8 cellular contexts compared by ENCODE assay signal in the genomic region with DNA sequence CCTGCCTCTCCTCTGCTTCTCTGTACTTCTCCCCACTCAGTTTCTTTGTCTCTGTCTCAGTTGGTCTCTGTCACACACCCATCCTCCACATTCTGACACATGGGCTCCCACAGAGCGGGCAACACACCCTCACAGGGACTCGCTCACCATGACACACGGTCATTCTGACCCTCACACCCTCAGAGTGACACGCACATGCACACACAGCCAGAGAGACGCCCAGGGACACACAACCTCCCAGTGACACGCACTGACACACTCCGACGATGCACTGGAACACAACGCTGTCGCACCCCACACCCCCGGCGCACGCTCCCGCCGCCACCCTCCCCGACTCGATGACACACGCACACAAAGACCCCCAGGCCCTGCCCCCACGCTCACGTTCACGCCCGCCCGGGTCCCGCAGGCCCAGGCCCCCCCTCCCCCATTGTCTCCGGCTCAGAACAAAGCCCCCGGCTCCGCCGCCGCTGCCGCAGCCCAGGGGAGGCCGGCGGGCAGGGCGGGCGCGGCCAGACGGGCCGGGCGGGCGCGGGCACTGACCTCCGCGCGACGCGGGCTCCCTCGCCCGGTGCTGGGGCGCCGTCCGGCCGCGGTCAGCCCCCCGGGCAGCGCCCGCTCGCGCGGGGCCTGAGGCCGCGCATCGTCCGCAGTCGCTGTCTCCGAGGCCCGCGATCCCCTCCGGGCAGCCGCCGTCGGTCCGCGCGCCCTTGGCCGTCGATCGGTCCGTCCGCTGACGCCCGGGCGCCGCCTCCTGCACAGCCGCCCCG. TPM values are rescaled to one million over a fixed set of nuclear protein-coding genes. Genes with fewer than 3 reads are reported as not detected.
A peak's percentile ranks its signal among the peaks of the same experiment; 100 is the strongest.
DNase-seq lines count a peak whose midpoint lies in the region; ATAC-seq and TF ChIP-seq lines count a peak whose summit lies in the region.

No MANE protein-coding gene starts in this region.

- POLR2A ChIA-PET in activated CD8-positive, alpha-beta T cell treated with anti-CD3 and anti-CD28 coated beads, Interleukin-2, amount 10 ng/mL, durations not matched to agents 7 days and 5 days (lab: Charles Lee), result no interaction called here

- TF ChIP-seq CTCF in GM12875 (IDR thresholded peaks at IDR 0.05; ENCODE audit: borderline replicate concordance, insufficient read depth, low read depth, low read length) (no peak), cardiac muscle cell (IDR thresholded peaks at IDR 0.05; ENCODE audit: low read depth, low read length) (no peak)

- no peaks in the 10 kb centered on the region for H3K9me3 ChIP-seq in cardiac muscle cell (ENCODE audit: low read depth)

- intact Hi-C loops in sciatic nerve (cut with DNase I), result no loop called here

- H3K9me3 Mint-ChIP-seq in activated CD8-positive, alpha-beta T cell treated with anti-CD3 and anti-CD28 coated beads, Interleukin-2, amount 10 ng/mL, durations not matched to agents 7 days and 5 days (ENCODE audit: insufficient read depth), result no peaks in the 10 kb centered on the region

- H3K27me3 ChIP-seq in cardiac muscle cell, result no peaks in the 10 kb centered on the region

- peak; percentile 44 for ATAC-seq in activated CD8-positive, alpha-beta T cell treated with anti-CD3 and anti-CD28 coated beads, Interleukin-2, amount 10 ng/mL, durations not matched to agents 7 days and 5 days
- ATAC-seq in sciatic nerve (peak; percentile 56), GM18517 (IDR thresholded peaks at IDR 0.05; ENCODE audit: unreplicated experiment) (no peak), GM19023 (IDR thresholded peaks at IDR 0.05; ENCODE audit: unreplicated experiment) (no peak)

- no peak overlapping the region for H3K27ac Mint-ChIP-seq in activated CD8-positive, alpha-beta T cell treated with anti-CD3 and anti-CD28 coated beads, Interleukin-2, amount 10 ng/mL, durations not matched to agents 7 days and 5 days

- H3K4me3 Mint-ChIP-seq in activated CD8-positive, alpha-beta T cell treated with anti-CD3 and anti-CD28 coated beads, Interleukin-2, amount 10 ng/mL, durations not matched to agents 7 days and 5 days, result no peak overlapping the region

- H3K4me1 Mint-ChIP-seq in activated CD8-positive, alpha-beta T cell treated with anti-CD3 and anti-CD28 coated beads, Interleukin-2, amount 10 ng/mL, durations not matched to agents 7 days and 5 days (ENCODE audit: low read depth), result peaks cover 4% of the 10 kb centered on the region

- H3K4me3 ChIP-seq in GM12875 (ENCODE audit: low read depth, low read length) (peak overlapping the region; percentile 2), cardiac muscle cell (peak overlapping the region; percentile 79)

- CTCF ChIA-PET in activated CD8-positive, alpha-beta T cell treated with anti-CD3 and anti-CD28 coated beads, Interleukin-2, amount 10 ng/mL, durations not matched to agents 7 days and 5 days (lab: Charles Lee), result no interaction called here

- DNase-seq in activated CD8-positive, alpha-beta T cell treated with anti-CD3 and anti-CD28 coated beads, Interleukin-2, amount 10 ng/mL, durations not matched to agents 7 days and 5 days, result no peak
- DNase-seq in cardiac muscle cell (ENCODE audit: low read depth in 1 of 2, low spot score in 1 of 2), result peak; percentile 26 to 51
- no peak for DNase-seq in sciatic nerve (ENCODE audit: low spot score)
- no peak for DNase-seq in NCI-H128 (lab: John Stamatoyannopoulos, UW; ENCODE audit: unreplicated experiment)
- DNase-seq in NOMO-1 treated with DMSO at 0.1 percent for 48 hours (lab: John Stamatoyannopoulos, UW; ENCODE audit: unreplicated experiment), result no peak

- no peaks in the 10 kb centered on the region for H3K36me3 ChIP-seq in cardiac muscle cell

- no peak overlapping the region for H3K27ac ChIP-seq in cardiac muscle cell

- peaks cover 12% of the 10 kb centered on the region for H3K4me1 ChIP-seq in cardiac muscle cell (ENCODE audit: low read depth)

- H3K36me3 Mint-ChIP-seq in activated CD8-positive, alpha-beta T cell treated with anti-CD3 and anti-CD28 coated beads, Interleukin-2, amount 10 ng/mL, durations not matched to agents 7 days and 5 days (ENCODE audit: low read depth), result no peaks in the 10 kb centered on the region

- peaks cover 13% of the 10 kb centered on the region for H3K27me3 Mint-ChIP-seq in activated CD8-positive, alpha-beta T cell treated with anti-CD3 and anti-CD28 coated beads, Interleukin-2, amount 10 ng/mL, durations not matched to agents 7 days and 5 days (ENCODE audit: low read depth)

RNA-seq across cellular contexts. Expression of gene DCHS1, which starts 0.4 kb away (rescaled TPM):
- total RNA-seq in activated CD8-positive, alpha-beta T cell treated with anti-CD3 and anti-CD28 coated beads, Interleukin-2, amount 10 ng/mL, durations not matched to agents 7 days and 5 days, result under 1 TPM; 0.23 to 0.29 TPM
- total RNA-seq in cardiac muscle cell, result 45.8 and 60.2 TPM in 2 replicates
- polyA plus RNA-seq in cardiac muscle cell, result 16.0 and 19.8 TPM in 2 replicates
- total RNA-seq in sciatic nerve, result 22.7 TPM

RNA-seq across cellular contexts. Expression of gene MRPL17, which starts 27.9 kb away (rescaled TPM):
- 10 to 100 TPM; 60.6 to 69.2 TPM for total RNA-seq in activated CD8-positive, alpha-beta T cell treated with anti-CD3 and anti-CD28 coated beads, Interleukin-2, amount 10 ng/mL, durations not matched to agents 7 days and 5 days
- total RNA-seq in cardiac muscle cell (52.1 and 100 TPM in 2 replicates), sciatic nerve (25.5 TPM)
- 62.1 and 108 TPM in 2 replicates for polyA plus RNA-seq in cardiac muscle cell

RNA-seq across cellular contexts. Expression of gene TPP1, which starts 36.0 kb away (rescaled TPM):
- 10 to 100 TPM; 74.1 to 78.9 TPM for total RNA-seq in activated CD8-positive, alpha-beta T cell treated with anti-CD3 and anti-CD28 coated beads, Interleukin-2, amount 10 ng/mL, durations not matched to agents 7 days and 5 days
- total RNA-seq in cardiac muscle cell (13.2 and 27.8 TPM in 2 replicates), sciatic nerve (100 TPM)
- 28.0 and 36.8 TPM in 2 replicates for polyA plus RNA-seq in cardiac muscle cell

RNA-seq across cellular contexts. Expression of gene TAF10, which starts 43.2 kb away (rescaled TPM):
- total RNA-seq in activated CD8-positive, alpha-beta T cell treated with anti-CD3 and anti-CD28 coated beads, Interleukin-2, amount 10 ng/mL, durations not matched to agents 7 days and 5 days, result 100 to 1,000 TPM; 140 to 156 TPM
- total RNA-seq in cardiac muscle cell (72.6 and 113 TPM in 2 replicates), sciatic nerve (79.4 TPM)
- 277 and 316 TPM in 2 replicates for polyA plus RNA-seq in cardiac muscle cell

RNA-seq across cellular contexts. Expression of gene ILK, which starts 51.6 kb away (rescaled TPM):
- 100 to 1,000 TPM; 195 to 197 TPM for total RNA-seq in activated CD8-positive, alpha-beta T cell treated with anti-CD3 and anti-CD28 coated beads, Interleukin-2, amount 10 ng/mL, durations not matched to agents 7 days and 5 days
- total RNA-seq in cardiac muscle cell (221 and 259 TPM in 2 replicates), sciatic nerve (208 TPM)
- polyA plus RNA-seq in cardiac muscle cell, result 270 and 316 TPM in 2 replicates

Comparison
In these comparisons a context has a peak if more than half of its experiments do, and no peak if none do; other contexts are left out.
1. ATAC-seq: peak in activated CD8-positive, alpha-beta T cell treated with anti-CD3 and anti-CD28 coated beads, Interleukin-2, amount 10 ng/mL, durations not matched to agents 7 days and 5 days (single experiment) and sciatic nerve (single experiment); none in GM18517 (single experiment) and GM19023 (single experiment).
2. DNase-seq: peak in cardiac muscle cell (2 of 2); none in activated CD8-positive, alpha-beta T cell treated with anti-CD3 and anti-CD28 coated beads, Interleukin-2, amount 10 ng/mL, durations not matched to agents 7 days and 5 days (single experiment), sciatic nerve (single experiment), NCI-H128 (single experiment) and NOMO-1 treated with DMSO at 0.1 percent for 48 hours (single experiment).
3. RNA of gene DCHS1, which starts 0.4 kb away (total RNA-seq): 45.8 to 60.2 TPM in cardiac muscle cell and 22.7 TPM in sciatic nerve (single experiment); 0.23 to 0.29 TPM in activated CD8-positive, alpha-beta T cell treated with anti-CD3 and anti-CD28 coated beads, Interleukin-2, amount 10 ng/mL, durations not matched to agents 7 days and 5 days; every median in the first group is over 10 times any median in the second.